In genomic region chr7:94374721-94375120, GRCh38 we compare ENCODE assay signal across 9 cellular contexts. TPM values are rescaled to one million over a fixed set of nuclear protein-coding genes. Genes with fewer than 3 reads are reported as not detected.
DNase-seq lines count a peak whose midpoint lies in the region; TF ChIP-seq lines count a peak whose summit lies in the region.
"Had no signal": no experiment of that assay in that cellular context is flagged by ENCODE, and none has a peak within 500 bp of the region (broad histone marks: within the 10 kb centered on the region; RNA-seq: fewer than 3 reads in every experiment).

No MANE protein-coding gene starts in this region.

- 20 to 21% methylated on average over 3 of the region's 3 CpGs for WGBS in tibial nerve, 2 donors

- no peak for TF ChIP-seq EP300 in tibial nerve (IDR thresholded peaks at IDR 0.05)

- H3K9me3 ChIP-seq in SJCRH30 (replicated peaks) (no peaks in the 10 kb centered on the region), duodenal mucosa (ENCODE audit: control insufficient read depth in 1 of 2, low read length in 2 of 2) (no peaks in the 10 kb centered on the region), muscle layer of duodenum (ENCODE audit: control insufficient read depth in 1 of 2, low read length in 2 of 2) (no peaks in the 10 kb centered on the region), tibial nerve (no peaks in the 10 kb centered on the region)

- H3K4me3 ChIP-seq in SJCRH30 (peak overlapping the region; percentile 14), duodenal mucosa (ENCODE audit: low read depth in 1 of 2, low read length in 2 of 2) (no peak overlapping the region), muscle layer of duodenum (ENCODE audit: low read depth in 1 of 2, low read length in 2 of 2) (peak overlapping the region; percentile 34 to 39), tibial nerve (peak overlapping the region in 3 of 4 donors; percentile 9 to 36 (median 10))

- no peak for TF ChIP-seq CTCF in tibial nerve (IDR thresholded peaks at IDR 0.05)

- peaks cover 13% of the 10 kb centered on the region for H3K4me1 ChIP-seq in SJCRH30
- H3K4me1 ChIP-seq in duodenal mucosa (ENCODE audit: control insufficient read depth in 1 of 2, insufficient read depth in 2 of 2, low read length in 2 of 2): no peaks in the 10 kb centered on the region
- peaks cover 4 to 14% of the 10 kb centered on the region in 2 donors for H3K4me1 ChIP-seq in muscle layer of duodenum (ENCODE audit: control insufficient read depth in 1 of 2, insufficient read depth in 2 of 2, low read length in 2 of 2)
- peaks cover 0 to 51% (median 11%) of the 10 kb centered on the region in 4 donors for H3K4me1 ChIP-seq in tibial nerve

- no peaks in the 10 kb centered on the region for H3K27me3 ChIP-seq in SJCRH30
- H3K27me3 ChIP-seq in duodenal mucosa (ENCODE audit: control insufficient read depth in 1 of 2, insufficient read depth in 2 of 2, low read length in 2 of 2): no peaks in the 10 kb centered on the region
- H3K27me3 ChIP-seq in muscle layer of duodenum (ENCODE audit: low read depth, low read length): no peaks in the 10 kb centered on the region
- H3K27me3 ChIP-seq in tibial nerve: no peaks in the 10 kb centered on the region

- TF ChIP-seq POLR2A in tibial nerve (IDR thresholded peaks at IDR 0.05): no peak

- H3K36me3 ChIP-seq in SJCRH30 (no peaks in the 10 kb centered on the region), duodenal mucosa (ENCODE audit: control insufficient read depth in 1 of 2, insufficient read depth in 2 of 2, low read length in 2 of 2) (no peaks in the 10 kb centered on the region), muscle layer of duodenum (ENCODE audit: control insufficient read depth in 1 of 2, insufficient read depth in 2 of 2, low read length in 2 of 2) (peaks cover 0 to 8% of the 10 kb centered on the region in 2 donors), tibial nerve (no peaks in the 10 kb centered on the region)

- DNase-seq in SJCRH30 (no peak), tibial nerve (ENCODE audit: low spot score in 2 of 2) (no peak), HK-2 (ENCODE audit: unreplicated experiment) (no peak), HUDEP-2 (lab: John Stamatoyannopoulos, UW; ENCODE audit: unreplicated experiment in 76 of 76) (no peak), C1 segment of cervical spinal cord (lab: John Stamatoyannopoulos, UW) (no peak)
- DNase-seq: activated CD4-positive, alpha-beta T cell treated with anti-CD3 and anti-CD28 coated beads, Interleukin-2, amount 10 ng/mL, durations not matched to agents 7 days and 5 days had no signal

- no peak overlapping the region for H3K9ac ChIP-seq in duodenal mucosa (ENCODE audit: low read depth in 1 of 2, low read length in 2 of 2)

- H3K27ac ChIP-seq in SJCRH30: peak overlapping the region; percentile 77
- peak overlapping the region; percentile 50 for H3K27ac ChIP-seq in duodenal mucosa (ENCODE audit: low read depth, low read length)
- H3K27ac ChIP-seq in muscle layer of duodenum (ENCODE audit: low read length): peak overlapping the region; percentile 90
- peak overlapping the region; percentile 77 to 91 (median 82) for H3K27ac ChIP-seq in tibial nerve

RNA-seq across cellular contexts. Expression of gene COL1A2, which starts 20.0 kb away (rescaled TPM):
- 0.12 and 0.20 TPM in 2 replicates for total RNA-seq in SJCRH30 (2014; rRNA removed; shearing (Covaris generic))
- 100 to 1,000 TPM; 235 to 747 (median 399) TPM for total RNA-seq in tibial nerve
- total RNA-seq: PC-3 had no signal

Comparison
In these comparisons a context has a peak if more than half of its experiments do, and no peak if none do; other contexts are left out.
1. H3K4me3 ChIP-seq: peak in SJCRH30 (single experiment), muscle layer of duodenum (2 of 2) and tibial nerve (3 of 4); none in duodenal mucosa (0 of 2).
2. RNA of gene COL1A2, which starts 20.0 kb away (total RNA-seq): 235 to 747 TPM in tibial nerve; 0.12 to 0.20 TPM in SJCRH30; every median in the first group is over 100 times any median in the second.
3. Peak in every context shown above with its lines, with median percentiles within 50 percentile points of each other: H3K27ac ChIP-seq.